In genomic region chr10:10778959-10779358, GRCh38 we compare ENCODE assay signal across 1 cellular context.
TF ChIP-seq lines count a peak whose summit lies in the region.

No MANE protein-coding gene starts in this region.

TF ChIP-seq in SK-N-SH, 30 proteins besides CTCF, POLR2A, EP300 and RAD21 (continued from another document):
- no peak for TF ChIP-seq REST (IDR thresholded peaks at IDR 0.05; ENCODE audit: low read depth, low read length)
